ENCODE assay signal across 1 cellular context in genomic region chr20:47326718-47327137, GRCh38.
TF ChIP-seq lines count a peak whose summit lies in the region.

No MANE protein-coding gene starts in this region.

TF ChIP-seq in HEK293, 187 proteins besides CTCF, POLR2A, EP300 and RAD21 (continued from another document):
- TF ChIP-seq ZNF488 (tag by site-specific recombination; IDR thresholded peaks at IDR 0.05) (no peak), PRDM6 (tag by site-specific recombination; IDR thresholded peaks at IDR 0.05) (no peak), ZFHX2 (tag by site-specific recombination; conservative IDR thresholded peaks at IDR 0.05) (no peak), ZNF112 (tag by site-specific recombination; IDR thresholded peaks at IDR 0.05) (no peak), ZNF146 (tag by site-specific recombination; IDR thresholded peaks at IDR 0.05) (no peak), ZXDB (tag by site-specific recombination; IDR thresholded peaks at IDR 0.05) (no peak), MZF1 (tag by site-specific recombination; IDR thresholded peaks at IDR 0.05; ENCODE audit: borderline replicate concordance) (peak; percentile 41; the same call in 1 of the 2 replicates), ZNF394 (tag by site-specific recombination; IDR thresholded peaks at IDR 0.05; ENCODE audit: borderline replicate concordance) (no peak), ZNF513 (tag by site-specific recombination; IDR thresholded peaks at IDR 0.05) (no peak), ZNF175 (tag by site-specific recombination; IDR thresholded peaks at IDR 0.05) (no peak), OSR2 (tag by site-specific recombination; IDR thresholded peaks at IDR 0.05) (peak; percentile 69), ZNF529 (tag by site-specific recombination; IDR thresholded peaks at IDR 0.05; ENCODE audit: insufficient replicate concordance) (no peak), ZBTB17 (tag by site-specific recombination; IDR thresholded peaks at IDR 0.05) (no peak), HOXD13 (CRISPR knock-in tag; IDR thresholded peaks at IDR 0.05; ENCODE audit: borderline replicate concordance) (no peak)
